In genomic region chr12:2004113-2004929, GRCh38 we compare ENCODE assay signal across 1 cellular context.
TF ChIP-seq lines count a peak whose summit lies in the region.

Gene DCP1B (minus strand): TSS chr12:2004457. CDS start chr12:2004431, 26 bp downstream.

TF ChIP-seq in HepG2, 621 proteins besides CTCF, POLR2A, EP300 and RAD21 (continued from another document and continues in another):
- 0 out of 2 replicates have a peak, but pooled peaks have one; percentile 19 for TF ChIP-seq ZNF770 (CRISPR knock-in tag; IDR thresholded peaks at IDR 0.05)
- no peak for TF ChIP-seq ZNF20 (CRISPR knock-in tag; IDR thresholded peaks at IDR 0.05)
- no peak for TF ChIP-seq BCLAF1 (IDR thresholded peaks at IDR 0.05)
- peak; percentile 85; the same call in 1 of the 2 replicates for TF ChIP-seq ZNF83 (CRISPR knock-in tag; IDR thresholded peaks at IDR 0.05; ENCODE audit: borderline replicate concordance)
- peak; percentile 62 for TF ChIP-seq ZNF777 (CRISPR knock-in tag; IDR thresholded peaks at IDR 0.05)
- TF ChIP-seq ZNF850 (CRISPR knock-in tag; conservative IDR thresholded peaks at IDR 0.05), result no peak
- no peak for TF ChIP-seq KLF15 (CRISPR knock-in tag; IDR thresholded peaks at IDR 0.05; ENCODE audit: borderline replicate concordance)
- TF ChIP-seq MLLT10 (CRISPR knock-in tag; IDR thresholded peaks at IDR 0.05), result no peak
- peak; percentile 93 for TF ChIP-seq FOXC1 (CRISPR knock-in tag; IDR thresholded peaks at IDR 0.05; ENCODE audit: borderline replicate concordance)
- no peak for TF ChIP-seq SP1 (IDR thresholded peaks at IDR 0.05)
- peak; percentile 82 for TF ChIP-seq SP1 (CRISPR knock-in tag; IDR thresholded peaks at IDR 0.05)
- TF ChIP-seq ZNF274 (CRISPR knock-in tag; IDR thresholded peaks at IDR 0.05), result peak; percentile 99
- TF ChIP-seq ZNF619 (CRISPR knock-in tag; IDR thresholded peaks at IDR 0.05), result peak; percentile 76; the same call in 1 of the 2 replicates
- no peak for TF ChIP-seq U2AF1 (optimal IDR thresholded peaks at IDR 0.05; ENCODE audit: low read depth, low read length)
- peak; percentile 90 for TF ChIP-seq ZNF543 (CRISPR knock-in tag; IDR thresholded peaks at IDR 0.05)
- no peak for TF ChIP-seq ATF2 (CRISPR knock-in tag; IDR thresholded peaks at IDR 0.05)
- TF ChIP-seq FOXK2 (IDR thresholded peaks at IDR 0.05), result peak; percentile 62; the same call in 1 of the 2 replicates
- peak; percentile 30; the same call in 1 of the 2 replicates for TF ChIP-seq ARID3A (IDR thresholded peaks at IDR 0.05; ENCODE audit: low read depth, low read length)
- peak; percentile 84; the same call in 1 of the 2 replicates for TF ChIP-seq SRY (CRISPR knock-in tag; IDR thresholded peaks at IDR 0.05)
- TF ChIP-seq HMGXB3 (CRISPR knock-in tag; IDR thresholded peaks at IDR 0.05; ENCODE audit: borderline replicate concordance), result no peak; the same call in 1 of the 2 replicates
- peak; percentile 88; the same call in 1 of the 2 replicates for TF ChIP-seq KIAA2018 (CRISPR knock-in tag; IDR thresholded peaks at IDR 0.05; ENCODE audit: borderline replicate concordance)
- peak; percentile 93 for TF ChIP-seq ELF1 (CRISPR knock-in tag; IDR thresholded peaks at IDR 0.05)
- 0 out of 2 replicates have a peak, but pooled peaks have one; percentile 38 for TF ChIP-seq SETDB1 (CRISPR knock-in tag; IDR thresholded peaks at IDR 0.05; ENCODE audit: borderline replicate concordance)
- peak; percentile 74; the same call in 1 of the 2 replicates for TF ChIP-seq ZNF335 (CRISPR knock-in tag; IDR thresholded peaks at IDR 0.05)
- peak; percentile 80; the same call in 1 of the 2 replicates for TF ChIP-seq THAP7 (CRISPR knock-in tag; IDR thresholded peaks at IDR 0.05)
- peak; percentile 89; the same call in 1 of the 2 replicates for TF ChIP-seq ZNF550 (CRISPR knock-in tag; IDR thresholded peaks at IDR 0.05; ENCODE audit: borderline replicate concordance)
- TF ChIP-seq TEF (CRISPR knock-in tag; IDR thresholded peaks at IDR 0.05), result 0 out of 2 replicates have a peak, but pooled peaks have one; percentile 17
- peak; percentile 93; the same call in 1 of the 2 replicates for TF ChIP-seq ZNF510 (CRISPR knock-in tag; IDR thresholded peaks at IDR 0.05; ENCODE audit: low read depth)
- TF ChIP-seq RFXANK (CRISPR knock-in tag; IDR thresholded peaks at IDR 0.05), result peak; percentile 79
- peak; percentile 91; the same call in 1 of the 2 replicates for TF ChIP-seq ZNF816 (CRISPR knock-in tag; IDR thresholded peaks at IDR 0.05; ENCODE audit: borderline replicate concordance)
- 0 out of 2 replicates have a peak, but pooled peaks have one; percentile 45 for TF ChIP-seq ESRRA (CRISPR knock-in tag; IDR thresholded peaks at IDR 0.05; ENCODE audit: low read depth)
